In the genomic region with DNA sequence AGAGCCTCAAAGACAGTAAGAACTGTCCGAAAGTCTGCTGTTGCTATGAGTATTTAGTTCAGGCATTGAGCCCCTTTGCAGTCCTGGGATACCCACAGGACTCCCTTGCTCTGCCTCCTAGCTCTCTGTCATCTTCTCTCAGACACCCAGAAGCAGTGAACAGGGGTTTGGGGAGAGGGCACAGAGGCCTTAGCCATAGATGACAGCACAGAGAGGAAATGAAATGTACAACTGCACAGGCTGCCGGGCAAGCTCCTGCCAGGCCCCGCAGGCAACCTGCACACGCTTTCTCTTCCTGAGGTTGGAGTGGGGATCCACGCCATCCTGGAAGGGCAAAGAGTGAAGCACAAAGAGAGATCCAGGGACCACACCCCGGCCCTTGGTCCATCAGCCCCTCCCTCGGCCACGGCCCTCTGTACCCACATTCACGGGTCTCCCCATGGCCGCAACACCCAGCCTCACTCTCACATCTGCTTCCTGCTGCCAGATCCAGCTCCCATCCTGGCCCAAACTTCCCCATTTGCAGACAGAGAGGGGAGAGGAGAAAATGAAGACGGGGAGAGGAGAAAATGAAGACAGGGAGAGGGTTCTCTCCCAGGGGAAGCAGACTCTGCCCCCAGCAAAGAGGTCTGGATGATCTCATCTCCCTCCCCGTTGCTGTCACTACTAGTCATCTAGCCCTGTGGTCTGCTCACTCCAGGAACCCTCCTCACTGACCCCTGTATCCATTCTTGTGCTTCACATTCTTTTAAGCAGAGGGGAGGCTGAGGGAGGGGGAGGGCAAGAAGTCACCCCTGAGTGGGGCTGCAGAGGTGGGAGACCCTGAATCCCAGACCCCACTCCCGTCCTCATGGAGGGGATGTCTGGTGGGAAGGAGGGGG, we compare ENCODE assay signal across 12 cellular contexts. TPM values are rescaled to one million over a fixed set of nuclear protein-coding genes. Genes with fewer than 3 reads are reported as not detected.
DNase-seq lines count a peak whose midpoint lies in the region; ATAC-seq and TF ChIP-seq lines count a peak whose summit lies in the region.
"Had no signal": no experiment of that assay in that cellular context is flagged by ENCODE, and none has a peak within 500 bp of the region (broad histone marks: within the 10 kb centered on the region; RNA-seq: fewer than 3 reads in every experiment).

No MANE protein-coding gene starts in this region.

- no peaks in the 10 kb centered on the region for H3K9me3 Mint-ChIP-seq in activated CD8-positive, alpha-beta T cell treated with anti-CD3 and anti-CD28 coated beads for 36 hours
- H3K9me3 Mint-ChIP-seq: IgD-negative memory B cell had no signal

- no peak for TF ChIP-seq CTCF in activated CD8-positive, alpha-beta T cell treated with anti-CD3 and anti-CD28 coated beads for 36 hours (IDR thresholded peaks at IDR 0.05)
- no peak for TF ChIP-seq CTCF in left lung (IDR thresholded peaks at IDR 0.05)

- peak overlapping the region; percentile 65 to 87 (median 76) for H3K4me2 ChIP-seq in BLaER1 treated with 17β-estradiol and CSF1 and Interleukin-3, amounts not matched to agents 10 nM and 100 nM

- peaks cover 45% of the 10 kb centered on the region for H3K4me1 Mint-ChIP-seq in activated CD8-positive, alpha-beta T cell treated with anti-CD3 and anti-CD28 coated beads for 36 hours (ENCODE audit: low read depth)

- DNase-seq in EL (peak; percentile 69), left lung (no peak), HK-2 (ENCODE audit: unreplicated experiment) (no peak), epidermal melanocyte (ENCODE audit: insufficient read length, low spot score) (no peak), cortex of kidney (lab: John Stamatoyannopoulos, UW) (no peak)
- DNase-seq in activated CD8-positive, alpha-beta T cell treated with anti-CD3 and anti-CD28 coated beads for 36 hours = no peak
- DNase-seq: activated CD4-positive, alpha-beta T cell treated with anti-CD3 and anti-CD28 coated beads, Interleukin-2, amount 50 U/mL, for 1 hour; NCI-H2171 treated with DMSO at 0.1 percent for 48 hours had no signal

- H3K9me3 ChIP-seq in BLaER1 treated with 17β-estradiol and CSF1 and Interleukin-3, amounts not matched to agents 10 nM and 100 nM (replicated peaks in 1 of 11) = no peaks in the 10 kb centered on the region
- no peaks in the 10 kb centered on the region for H3K9me3 ChIP-seq in left lung
- H3K9me3 ChIP-seq: esophagus muscularis mucosa had no signal

- POLR2A ChIA-PET in activated CD8-positive, alpha-beta T cell treated with anti-CD3 and anti-CD28 coated beads for 36 hours (lab: Charles Lee) = interaction anchor here (1.0 to 9.7 kb wide), 3 partner anchors 8 to 31 kb away, joined by 4 to 79 read pairs (median 4); no protein-coding TSS in a partner anchor

- peaks cover 30 to 50% (median 36%) of the 10 kb centered on the region in 10 experiments for H3K4me1 ChIP-seq in BLaER1 treated with 17β-estradiol and CSF1 and Interleukin-3, amounts not matched to agents 10 nM and 100 nM
- peaks cover 0 to 13% of the 10 kb centered on the region in 2 donors for H3K4me1 ChIP-seq in left lung

- intact Hi-C loops in activated CD8-positive, alpha-beta T cell treated with anti-CD3 and anti-CD28 coated beads for 36 hours (cut with micrococcal nuclease) = no loop called here
- intact Hi-C loops in left lung (cut with DNase I) = no loop called here

- no peak for ATAC-seq in activated CD8-positive, alpha-beta T cell treated with anti-CD3 and anti-CD28 coated beads for 36 hours
- ATAC-seq in left lung = peak; percentile 22
- ATAC-seq in GM21576 (IDR thresholded peaks at IDR 0.05; ENCODE audit: unreplicated experiment) = no peak

- H3K4me3 Mint-ChIP-seq in activated CD8-positive, alpha-beta T cell treated with anti-CD3 and anti-CD28 coated beads for 36 hours = no peak overlapping the region

- peak overlapping the region in 7 of 11 experiments; percentile 29 to 65 (median 45); a peak in 12 of 22 replicates for H3K9ac ChIP-seq in BLaER1 treated with 17β-estradiol and CSF1 and Interleukin-3, amounts not matched to agents 10 nM and 100 nM

- H3K27ac ChIP-seq in BLaER1 treated with 17β-estradiol and CSF1 and Interleukin-3, amounts not matched to agents 10 nM and 100 nM = peak overlapping the region in 6 of 11 experiments; percentile 12 to 63 (median 56); a peak in 13 of 22 replicates
- H3K27ac ChIP-seq in left lung = no peak overlapping the region
- H3K27ac ChIP-seq: esophagus muscularis mucosa had no signal

- peaks cover 67% of the 10 kb centered on the region for H3K36me3 Mint-ChIP-seq in activated CD8-positive, alpha-beta T cell treated with anti-CD3 and anti-CD28 coated beads for 36 hours (ENCODE audit: low read depth)

- no peaks in the 10 kb centered on the region for H3K27me3 Mint-ChIP-seq in activated CD8-positive, alpha-beta T cell treated with anti-CD3 and anti-CD28 coated beads for 36 hours
- H3K27me3 Mint-ChIP-seq: IgD-negative memory B cell had no signal

- H3K27me3 ChIP-seq in BLaER1 treated with 17β-estradiol and CSF1 and Interleukin-3, amounts not matched to agents 10 nM and 100 nM = peaks cover 17 to 24% (median 20%) of the 10 kb centered on the region in 11 experiments
- peaks cover 16 to 42% of the 10 kb centered on the region in 2 donors for H3K27me3 ChIP-seq in left lung

- H3K36me3 ChIP-seq in BLaER1 treated with 17β-estradiol and CSF1 and Interleukin-3, amounts not matched to agents 10 nM and 100 nM = no peaks in the 10 kb centered on the region
- no peaks in the 10 kb centered on the region for H3K36me3 ChIP-seq in left lung
- H3K36me3 ChIP-seq: esophagus muscularis mucosa had no signal

- no peaks in the 10 kb centered on the region; a peak in 1 of 22 replicates for H4K20me1 ChIP-seq in BLaER1 treated with 17β-estradiol and CSF1 and Interleukin-3, amounts not matched to agents 10 nM and 100 nM

- CTCF ChIA-PET in activated CD8-positive, alpha-beta T cell treated with anti-CD3 and anti-CD28 coated beads for 36 hours (lab: Charles Lee) = interaction anchor here (0.7 to 1.4 kb wide), 3 partner anchors 42 to 175 kb away, joined by 3 to 5 read pairs (median 4); no protein-coding TSS in a partner anchor

- peak overlapping the region; percentile 66 for H3K27ac Mint-ChIP-seq in activated CD8-positive, alpha-beta T cell treated with anti-CD3 and anti-CD28 coated beads for 36 hours

- H3K4me3 ChIP-seq in BLaER1 treated with 17β-estradiol and CSF1 and Interleukin-3, amounts not matched to agents 10 nM and 100 nM = peak overlapping the region in 3 of 10 experiments; percentile 10 to 44 (median 32); a peak in 3 of 20 replicates
- H3K4me3 ChIP-seq in left lung = no peak overlapping the region
- H3K4me3 ChIP-seq: esophagus muscularis mucosa had no signal

RNA-seq across cellular contexts. Expression of gene CD6, which starts 40.7 kb away (rescaled TPM):
- 100 to 1,000 TPM; 196 to 201 TPM for total RNA-seq in activated CD8-positive, alpha-beta T cell treated with anti-CD3 and anti-CD28 coated beads for 36 hours
- 1 to 10 TPM; 1.7 to 6.3 TPM for total RNA-seq in left lung

Comparison
In these comparisons a context has a peak if more than half of its experiments do, and no peak if none do; other contexts are left out.
1. H3K27ac ChIP-seq: peak in BLaER1 treated with 17β-estradiol and CSF1 and Interleukin-3, amounts not matched to agents 10 nM and 100 nM (6 of 11); none in left lung (0 of 2).
2. RNA of gene CD6, which starts 40.7 kb away (total RNA-seq): 196 to 201 TPM in activated CD8-positive, alpha-beta T cell treated with anti-CD3 and anti-CD28 coated beads for 36 hours; 1.7 to 6.3 TPM in left lung; every median in the first group is over 10 times any median in the second.